ENCODE assay signal across 29 cellular contexts in genomic region chr2:2665834-2666133, GRCh38.
"Had no signal": no experiment of that assay in that cellular context is flagged by ENCODE, and none has a peak within 500 bp of the region (broad histone marks: within the 10 kb centered on the region; RNA-seq: fewer than 3 reads in every experiment).

No MANE protein-coding gene starts in this region.

- H3K36me3 Mint-ChIP-seq: activated CD8-positive, alpha-beta memory T cell treated with anti-CD3 and anti-CD28 coated beads, Interleukin-2, amount 10 ng/mL, durations not matched to agents 7 days and 5 days; activated naive CD4-positive, alpha-beta T cell treated with anti-CD3 and anti-CD28 coated beads, Interleukin-2, amount 50 U/mL, for 24 hours; naive B cell had no signal

- H3K9ac ChIP-seq: parathyroid adenoma had no signal

- H3K4me1 ChIP-seq: parathyroid adenoma, spleen, suprapubic skin, tibial artery had no signal

- H3K27ac Mint-ChIP-seq: activated CD4-positive, alpha-beta T cell treated with anti-CD3 and anti-CD28 coated beads, Interleukin-2, amount 10 ng/mL, durations not matched to agents 7 days and 5 days; activated CD8-positive, alpha-beta memory T cell treated with anti-CD3 and anti-CD28 coated beads, Interleukin-2, amount 10 ng/mL, durations not matched to agents 7 days and 5 days; activated CD8-positive, alpha-beta T cell treated with anti-CD3 and anti-CD28 coated beads for 36 hours; activated naive CD4-positive, alpha-beta T cell treated with anti-CD3 and anti-CD28 coated beads, Interleukin-2, amount 50 U/mL, for 24 hours; activated naive CD8-positive, alpha-beta T cell treated with anti-CD3 and anti-CD28 coated beads, Interleukin-2, amount 50 U/mL, for 24 hours; activated T-helper 2 cell treated with anti-CD3 and anti-CD28 coated beads, Interferon-gamma antibody, Interleukin-2, Interleukin-4, amounts not matched to agents 10 μg/mL and 5 μg/mL and 100 μg/mL, durations not matched to agents 14 hours and 24 hours and 36 hours; naive B cell; T-helper 17 cell had no signal

- H3K27ac ChIP-seq: cardiac muscle cell, coronary artery, dorsolateral prefrontal cortex, gastroesophageal sphincter, parathyroid adenoma, right atrium auricular region, spleen, suprapubic skin, tibial artery, WERI-Rb-1 had no signal

- DNase-seq: activated CD4-positive, alpha-beta T cell treated with anti-CD3 and anti-CD28 coated beads, Interleukin-2, amount 10 ng/mL, durations not matched to agents 7 days and 5 days; activated CD4-positive, CD25-positive, alpha-beta regulatory T cell treated with anti-CD3 and anti-CD28 coated beads, Interleukin-2, amount 50 U/mL, for 72 hours; activated CD8-positive, alpha-beta memory T cell treated with anti-CD3 and anti-CD28 coated beads, Interleukin-2, amount 10 ng/mL, durations not matched to agents 7 days and 5 days; activated CD8-positive, alpha-beta T cell treated with anti-CD3 and anti-CD28 coated beads for 36 hours; activated naive CD8-positive, alpha-beta T cell treated with anti-CD3 and anti-CD28 coated beads, Interleukin-2, amount 50 U/mL, for 24 hours; activated T-cell treated with anti-CD3 and anti-CD28 coated beads, Interleukin-2, amount 50 U/mL, for 48 hours; cerebellar nuclear complex; dorsolateral prefrontal cortex; effector memory CD4-positive, alpha-beta T cell; hippocampal formation; left ventricle myocardium superior; naive B cell; occipital lobe; spleen; stimulated activated naive CD4-positive, alpha-beta T cell; T-helper 17 cell; T1000; WERI-Rb-1 had no signal

- H3K9me3 ChIP-seq: gastroesophageal sphincter, right atrium auricular region, spleen, suprapubic skin, tibial artery had no signal

- H3K27me3 Mint-ChIP-seq: activated CD4-positive, alpha-beta T cell treated with anti-CD3 and anti-CD28 coated beads, Interleukin-2, amount 10 ng/mL, durations not matched to agents 7 days and 5 days; activated CD8-positive, alpha-beta memory T cell treated with anti-CD3 and anti-CD28 coated beads, Interleukin-2, amount 10 ng/mL, durations not matched to agents 7 days and 5 days; activated CD8-positive, alpha-beta T cell treated with anti-CD3 and anti-CD28 coated beads for 36 hours; activated naive CD4-positive, alpha-beta T cell treated with anti-CD3 and anti-CD28 coated beads, Interleukin-2, amount 50 U/mL, for 24 hours; activated naive CD8-positive, alpha-beta T cell treated with anti-CD3 and anti-CD28 coated beads, Interleukin-2, amount 50 U/mL, for 24 hours; T-helper 17 cell had no signal

- H2AFZ ChIP-seq: parathyroid adenoma had no signal

- H3K9me3 Mint-ChIP-seq: activated CD4-positive, alpha-beta T cell treated with anti-CD3 and anti-CD28 coated beads, Interleukin-2, amount 10 ng/mL, durations not matched to agents 7 days and 5 days; activated CD8-positive, alpha-beta T cell treated with anti-CD3 and anti-CD28 coated beads for 36 hours; activated naive CD4-positive, alpha-beta T cell treated with anti-CD3 and anti-CD28 coated beads, Interleukin-2, amount 50 U/mL, for 24 hours; activated naive CD8-positive, alpha-beta T cell treated with anti-CD3 and anti-CD28 coated beads, Interleukin-2, amount 50 U/mL, for 24 hours; activated T-helper 2 cell treated with anti-CD3 and anti-CD28 coated beads, Interferon-gamma antibody, Interleukin-2, Interleukin-4, amounts not matched to agents 10 μg/mL and 5 μg/mL and 100 μg/mL, durations not matched to agents 14 hours and 24 hours and 36 hours had no signal

- H3K27me3 ChIP-seq: cardiac muscle cell, dorsolateral prefrontal cortex, gastroesophageal sphincter, right atrium auricular region, suprapubic skin had no signal

- H3K79me2 ChIP-seq: parathyroid adenoma had no signal

- H3K36me3 ChIP-seq: cardiac muscle cell, gastroesophageal sphincter, right atrium auricular region, spleen, suprapubic skin, tibial artery, WERI-Rb-1 had no signal

- H3K4me1 Mint-ChIP-seq: activated CD4-positive, alpha-beta T cell treated with anti-CD3 and anti-CD28 coated beads, Interleukin-2, amount 10 ng/mL, durations not matched to agents 7 days and 5 days; activated CD8-positive, alpha-beta memory T cell treated with anti-CD3 and anti-CD28 coated beads, Interleukin-2, amount 10 ng/mL, durations not matched to agents 7 days and 5 days; activated naive CD4-positive, alpha-beta T cell treated with anti-CD3 and anti-CD28 coated beads, Interleukin-2, amount 50 U/mL, for 24 hours; activated naive CD8-positive, alpha-beta T cell treated with anti-CD3 and anti-CD28 coated beads, Interleukin-2, amount 50 U/mL, for 24 hours; naive B cell; T-helper 17 cell had no signal

- FAIRE-seq: keratinocyte had no signal

- H3K4me3 ChIP-seq: cardiac muscle cell, coronary artery, dorsolateral prefrontal cortex, gastroesophageal sphincter, right atrium auricular region, spleen, suprapubic skin, tibial artery had no signal

- H3K4me3 Mint-ChIP-seq: activated CD4-positive, alpha-beta T cell treated with anti-CD3 and anti-CD28 coated beads, Interleukin-2, amount 10 ng/mL, durations not matched to agents 7 days and 5 days; activated CD8-positive, alpha-beta memory T cell treated with anti-CD3 and anti-CD28 coated beads, Interleukin-2, amount 10 ng/mL, durations not matched to agents 7 days and 5 days; activated CD8-positive, alpha-beta T cell treated with anti-CD3 and anti-CD28 coated beads for 36 hours; activated naive CD4-positive, alpha-beta T cell treated with anti-CD3 and anti-CD28 coated beads, Interleukin-2, amount 50 U/mL, for 24 hours; activated naive CD8-positive, alpha-beta T cell treated with anti-CD3 and anti-CD28 coated beads, Interleukin-2, amount 50 U/mL, for 24 hours; naive B cell; T-helper 17 cell had no signal

- ATAC-seq: activated CD8-positive, alpha-beta memory T cell treated with anti-CD3 and anti-CD28 coated beads, Interleukin-2, amount 10 ng/mL, durations not matched to agents 7 days and 5 days; gastroesophageal sphincter; left cardiac atrium; left ventricle myocardium superior; T-helper 17 cell had no signal
